In the genomic region with DNA sequence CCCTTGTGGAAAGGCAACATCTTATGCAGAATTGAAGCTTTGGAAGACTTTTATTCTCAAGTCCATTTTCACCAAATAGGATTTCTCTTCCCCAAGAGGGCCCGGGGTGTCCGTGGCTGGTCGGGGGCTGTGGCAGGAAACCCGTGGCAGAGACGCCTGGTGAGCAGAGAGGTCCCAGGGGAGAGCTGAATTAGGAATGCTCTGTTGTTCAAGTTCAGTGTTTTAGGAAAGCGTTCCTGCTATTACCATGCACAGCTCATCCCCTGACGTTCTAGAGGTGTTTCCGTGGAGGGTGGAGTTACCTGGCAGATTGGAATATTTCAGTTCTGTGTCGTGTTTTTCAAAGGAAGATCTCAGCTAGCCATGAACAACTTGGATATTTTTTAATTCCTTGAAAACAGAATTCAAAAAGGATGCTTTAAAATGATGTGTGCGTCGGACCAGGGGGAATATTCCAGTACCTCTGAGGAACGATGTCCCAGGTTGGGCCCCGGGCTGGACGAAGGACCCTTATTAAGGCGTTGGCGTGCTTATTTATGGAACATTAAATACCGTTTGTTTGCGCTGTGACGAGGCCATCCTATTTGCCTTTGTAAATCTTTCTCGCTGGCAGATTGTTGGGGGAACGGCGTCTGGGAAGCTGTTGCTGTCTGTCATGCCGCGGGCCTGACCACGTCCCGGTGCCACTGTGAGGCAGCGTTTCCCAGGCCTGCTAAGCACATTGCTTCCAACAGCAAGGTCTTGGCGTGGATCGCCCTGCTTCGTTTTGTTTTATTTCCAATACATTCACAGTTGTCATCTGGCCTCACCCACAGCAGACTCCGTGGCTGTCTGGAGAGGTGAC, we compare ENCODE assay signal across 8 cellular contexts. TPM values are rescaled to one million over a fixed set of nuclear protein-coding genes. Genes with fewer than 3 reads are reported as not detected.
DNase-seq lines count a peak whose midpoint lies in the region; ATAC-seq, FAIRE-seq and TF ChIP-seq lines count a peak whose summit lies in the region.

No MANE protein-coding gene starts in this region.

- H3K4me3 ChIP-seq in bronchial epithelial cell (ENCODE audit: low read depth, low read length) (no peak overlapping the region), muscle layer of colon (ENCODE audit: low read depth in 1 of 2, low read length in 2 of 2) (peak overlapping the region in 1 of 2 donors; percentile 24), aorta (ENCODE audit: low read length in 2 of 2) (no peak overlapping the region), foreskin fibroblast (ENCODE audit: low read depth in 1 of 2, low read length in 2 of 2) (no peak overlapping the region)

- ATAC-seq in stimulated activated naive CD8-positive, alpha-beta T cell treated with anti-CD3 and anti-CD28 coated beads, Interleukin-15, Interleukin-2, amounts not matched to agents 100 U/mL and 50 U/mL, for 24 hours: no peak
- ATAC-seq in aorta (ENCODE audit: low FRiP score): no peak

- no peaks in the 10 kb centered on the region for H3K27me3 Mint-ChIP-seq in stimulated activated naive CD8-positive, alpha-beta T cell treated with anti-CD3 and anti-CD28 coated beads, Interleukin-15, Interleukin-2, amounts not matched to agents 100 ng/mL and 50 ng/mL, for 24 hours

- no peak for DNase-seq in stimulated activated naive CD8-positive, alpha-beta T cell treated with anti-CD3 and anti-CD28 coated beads, Interleukin-15, Interleukin-2, amounts not matched to agents 100 U/mL and 50 U/mL, for 24 hours
- peak; percentile 40 for DNase-seq in bronchial epithelial cell (ENCODE audit: low read depth)
- peak; percentile 44 to 76 for DNase-seq in aorta
- no peak for DNase-seq in urothelium cell line (ENCODE audit: low spot score)
- DNase-seq in foreskin fibroblast: no peak
- no peak for DNase-seq in AML-193 (lab: John Stamatoyannopoulos, UW)

- no peak for FAIRE-seq in bronchial epithelial cell (lab: Jason Lieb, UNC)
- no peak for FAIRE-seq in urothelium cell line (lab: Jason Lieb, UNC)

- H3K9me3 ChIP-seq in muscle layer of colon (ENCODE audit: low read length) (no peaks in the 10 kb centered on the region), aorta (ENCODE audit: control insufficient read depth, low read length) (no peaks in the 10 kb centered on the region)

- TF ChIP-seq CTCF in bronchial epithelial cell (IDR thresholded peaks at IDR 0.05; ENCODE audit: insufficient read depth, low read length, severe bottlenecking) (no peak), foreskin fibroblast (IDR thresholded peaks at IDR 0.05; ENCODE audit: low read depth, low read length) (no peak)

- H3K36me3 Mint-ChIP-seq in stimulated activated naive CD8-positive, alpha-beta T cell treated with anti-CD3 and anti-CD28 coated beads, Interleukin-15, Interleukin-2, amounts not matched to agents 100 ng/mL and 50 ng/mL, for 24 hours (ENCODE audit: low read depth): peaks cover 63% of the 10 kb centered on the region

- H3K27ac Mint-ChIP-seq in stimulated activated naive CD8-positive, alpha-beta T cell treated with anti-CD3 and anti-CD28 coated beads, Interleukin-15, Interleukin-2, amounts not matched to agents 100 ng/mL and 50 ng/mL, for 24 hours: peak overlapping the region; percentile 97

- H3K4me1 ChIP-seq in muscle layer of colon (ENCODE audit: insufficient read depth, low read length) (peaks cover 35% of the 10 kb centered on the region), aorta (ENCODE audit: control insufficient read depth in 1 of 2, insufficient read depth in 2 of 2, low read length in 2 of 2) (no peaks in the 10 kb centered on the region)

- peaks cover 68% of the 10 kb centered on the region for H3K4me1 Mint-ChIP-seq in stimulated activated naive CD8-positive, alpha-beta T cell treated with anti-CD3 and anti-CD28 coated beads, Interleukin-15, Interleukin-2, amounts not matched to agents 100 ng/mL and 50 ng/mL, for 24 hours (ENCODE audit: low read depth)

- H3K4me3 Mint-ChIP-seq in stimulated activated naive CD8-positive, alpha-beta T cell treated with anti-CD3 and anti-CD28 coated beads, Interleukin-15, Interleukin-2, amounts not matched to agents 100 ng/mL and 50 ng/mL, for 24 hours: peak overlapping the region; percentile 83

- no peak overlapping the region for H3K9ac ChIP-seq in muscle layer of colon (ENCODE audit: low read length)

- H3K36me3 ChIP-seq in bronchial epithelial cell (ENCODE audit: control insufficient read depth, insufficient read depth, low read length): no peaks in the 10 kb centered on the region
- no peaks in the 10 kb centered on the region for H3K36me3 ChIP-seq in muscle layer of colon (ENCODE audit: insufficient read depth, low read length)
- H3K36me3 ChIP-seq in aorta (ENCODE audit: control insufficient read depth in 1 of 2, insufficient read depth in 2 of 2, low read length in 1 of 2): no peaks in the 10 kb centered on the region

- no peaks in the 10 kb centered on the region for H3K9me3 Mint-ChIP-seq in stimulated activated naive CD8-positive, alpha-beta T cell treated with anti-CD3 and anti-CD28 coated beads, Interleukin-15, Interleukin-2, amounts not matched to agents 100 ng/mL and 50 ng/mL, for 24 hours

- intact Hi-C loops in aorta (cut with DNase I): loop anchor here (5.0 kb wide), 2 partner anchors 53 to 103 kb away; no protein-coding TSS in a partner anchor

- no peaks in the 10 kb centered on the region for H3K27me3 ChIP-seq in bronchial epithelial cell (ENCODE audit: control insufficient read depth, insufficient read depth, low read length)
- no peaks in the 10 kb centered on the region for H3K27me3 ChIP-seq in muscle layer of colon (ENCODE audit: control insufficient read depth in 1 of 2, insufficient read depth in 2 of 2, low read length in 2 of 2)
- no peaks in the 10 kb centered on the region for H3K27me3 ChIP-seq in aorta (ENCODE audit: control insufficient read depth in 1 of 2, insufficient read depth in 2 of 2, low read length in 1 of 2)

- WGBS in aorta, 2 donors: 45 to 59% methylated on average over 31 of the region's 31 CpGs

- peak overlapping the region; percentile 36 for H3K27ac ChIP-seq in muscle layer of colon (ENCODE audit: low read depth, low read length)
- no peak overlapping the region for H3K27ac ChIP-seq in aorta (ENCODE audit: low read depth in 1 of 2, low read length in 2 of 2)

RNA-seq across cellular contexts. Expression of a gene that starts 8.2 kb away (rescaled TPM):
- total RNA-seq in bronchial epithelial cell (0.53 and 1.7 TPM in 2 replicates), aorta (10 to 100 TPM; 37.2 to 39.2 TPM)
- 1 to 10 TPM; 2.0 to 7.2 TPM for polyA plus RNA-seq in aorta

Comparison
In these comparisons a context has a peak if more than half of its experiments do, and no peak if none do; other contexts are left out.
1. DNase-seq: peak in bronchial epithelial cell (single experiment) and aorta (2 of 2); none in stimulated activated naive CD8-positive, alpha-beta T cell treated with anti-CD3 and anti-CD28 coated beads, Interleukin-15, Interleukin-2, amounts not matched to agents 100 U/mL and 50 U/mL, for 24 hours (single experiment), urothelium cell line (single experiment), foreskin fibroblast (0 of 2) and AML-193 (0 of 2).
2. RNA of a gene that starts 8.2 kb away (total RNA-seq): 37.2 to 39.2 TPM in aorta; 0.53 to 1.7 TPM in bronchial epithelial cell; every median in the first group is over 10 times any median in the second.